26 cellular contexts compared by ENCODE assay signal in genomic region chr13:73433893-73434292, GRCh38.
DNase-seq lines count a peak whose midpoint lies in the region; ATAC-seq, FAIRE-seq and TF ChIP-seq lines count a peak whose summit lies in the region.
"Had no signal": no experiment of that assay in that cellular context is flagged by ENCODE, and none has a peak within 500 bp of the region (broad histone marks: within the 10 kb centered on the region; RNA-seq: fewer than 3 reads in every experiment).

No MANE protein-coding gene starts in this region.

- H3K4me3 ChIP-seq in PC-3 (ENCODE audit: low read length) = no peak overlapping the region
- no peak overlapping the region for H3K4me3 ChIP-seq in adipocyte (ENCODE audit: low read length)
- peak overlapping the region in 2 of 3 experiments; percentile 30 to 34 for H3K4me3 ChIP-seq in keratinocyte (ENCODE audit: control insufficient read depth in 2 of 3, extremely low read depth in 1 of 3, insufficient read depth in 2 of 3, low read depth in 1 of 3, low read length in 3 of 3)
- H3K4me3 ChIP-seq: BLaER1 treated with 17β-estradiol and CSF1 and Interleukin-3, amounts not matched to agents 10 nM and 100 nM had no signal

- H3K9ac ChIP-seq in PC-3 (ENCODE audit: low read length) (no peak overlapping the region), adipocyte (ENCODE audit: low read length) (no peak overlapping the region), keratinocyte (ENCODE audit: control insufficient read depth, extremely low read depth, insufficient read depth, low read length) (peak overlapping the region; percentile 2)
- H3K9ac ChIP-seq: BLaER1 treated with 17β-estradiol and CSF1 and Interleukin-3, amounts not matched to agents 10 nM and 100 nM; SK-N-SH had no signal

- H2AFZ ChIP-seq in PC-3 (ENCODE audit: low read length) = no peak overlapping the region
- peak overlapping the region; percentile 87 for H2AFZ ChIP-seq in keratinocyte (ENCODE audit: control insufficient read depth, low read length)

- POLR2A ChIA-PET in PC-3 (lab: Charles Lee; ENCODE audit: unreplicated experiment) = interaction anchor here (0.6 kb wide), 1 partner anchor 403 kb away, joined by 3 read pairs; no protein-coding TSS in a partner anchor

- no peak for ATAC-seq in PC-3
- ATAC-seq in activated CD4-positive, CD25-positive, alpha-beta regulatory T cell treated with anti-CD3 and anti-CD28 coated beads, Interleukin-2, amount 50 U/mL, for 24 hours = no peak

- no peaks in the 10 kb centered on the region for H3K9me3 ChIP-seq in PC-3 (ENCODE audit: low read length)
- H3K9me3 ChIP-seq in adipocyte (ENCODE audit: control insufficient read depth, low read length) = peaks cover 11% of the 10 kb centered on the region
- no peaks in the 10 kb centered on the region for H3K9me3 ChIP-seq in keratinocyte (ENCODE audit: control insufficient read depth, low read depth, low read length)
- H3K9me3 ChIP-seq: SK-N-SH had no signal

- H3K9me2 ChIP-seq in PC-3 (replicated peaks; ENCODE audit: low read length) = no peaks in the 10 kb centered on the region
- H3K9me2 ChIP-seq: SK-N-SH had no signal

- no peaks in the 10 kb centered on the region for H3K27me3 Mint-ChIP-seq in HFFc6 (ENCODE audit: insufficient read depth)

- CTCF ChIA-PET in PC-3 (lab: Charles Lee) = no interaction called here

- H4K20me1 ChIP-seq in PC-3 (ENCODE audit: low read length) = no peaks in the 10 kb centered on the region
- no peaks in the 10 kb centered on the region for H4K20me1 ChIP-seq in keratinocyte (ENCODE audit: control insufficient read depth, extremely low read depth, insufficient read depth, low read length)
- H4K20me1 ChIP-seq: BLaER1 treated with 17β-estradiol and CSF1 and Interleukin-3, amounts not matched to agents 10 nM and 100 nM had no signal

- peaks cover 15% of the 10 kb centered on the region for H3K36me3 Mint-ChIP-seq in HFFc6 (ENCODE audit: low read depth)

- no peaks in the 10 kb centered on the region for H3F3A ChIP-seq in PC-3 (ENCODE audit: low read length, unreplicated experiment)

- no peaks in the 10 kb centered on the region for H3K9me1 ChIP-seq in keratinocyte (ENCODE audit: control insufficient read depth, extremely low read depth, insufficient read depth, low read length)

- H3K4me2 ChIP-seq in PC-3 (ENCODE audit: low read length) = no peak overlapping the region
- H3K4me2 ChIP-seq in keratinocyte (ENCODE audit: control insufficient read depth, extremely low read depth, insufficient read depth, low read depth, low read length) = peak overlapping the region; percentile 70
- H3K4me2 ChIP-seq: BLaER1 treated with 17β-estradiol and CSF1 and Interleukin-3, amounts not matched to agents 10 nM and 100 nM; SK-N-SH had no signal

- no peaks in the 10 kb centered on the region for H3K79me2 ChIP-seq in PC-3 (ENCODE audit: low read length)
- no peaks in the 10 kb centered on the region for H3K79me2 ChIP-seq in keratinocyte (ENCODE audit: control insufficient read depth, insufficient read depth, low read length)

- H3K27ac ChIP-seq in PC-3 (ENCODE audit: low read length) (peak overlapping the region; percentile 8; the same call in 1 of the 2 replicates), keratinocyte (ENCODE audit: control insufficient read depth, insufficient read depth, low read length) (peak overlapping the region; percentile 32)
- H3K27ac ChIP-seq: BLaER1 treated with 17β-estradiol and CSF1 and Interleukin-3, amounts not matched to agents 10 nM and 100 nM had no signal

- FAIRE-seq in keratinocyte (lab: Jason Lieb, UNC) = no peak
- FAIRE-seq: A204.1, GM18507, H54, RCC 7860 had no signal

- peaks cover 17% of the 10 kb centered on the region for H3K4me1 ChIP-seq in PC-3 (ENCODE audit: insufficient read depth, low read length)
- peaks cover 2% of the 10 kb centered on the region for H3K4me1 ChIP-seq in adipocyte (ENCODE audit: control insufficient read depth, insufficient read depth, low read length)
- peaks cover 26% of the 10 kb centered on the region for H3K4me1 ChIP-seq in keratinocyte (ENCODE audit: control insufficient read depth, extremely low read depth, insufficient read depth, low read length)
- H3K4me1 ChIP-seq: BLaER1 treated with 17β-estradiol and CSF1 and Interleukin-3, amounts not matched to agents 10 nM and 100 nM had no signal

- peak overlapping the region; percentile 69; the same call in 1 of the 2 replicates for H3K4me3 Mint-ChIP-seq in HFFc6

- peak overlapping the region; percentile 9; the same call in 1 of the 2 replicates for H3K27ac Mint-ChIP-seq in HFFc6

- intact Hi-C loops in PC-3 (cut with micrococcal nuclease) = no loop called here

- peaks cover 38% of the 10 kb centered on the region for H3K4me1 Mint-ChIP-seq in HFFc6 (ENCODE audit: low read depth)

- DNase-seq in HFFc6 (no peak), PC-3 (no peak), adipocyte (ENCODE audit: low read depth) (peak; percentile 22), keratinocyte (ENCODE audit: low read depth, low spot score) (no peak), NCI-H748 (lab: John Stamatoyannopoulos, UW; ENCODE audit: unreplicated experiment) (no peak), NCI-H2029 treated with DMSO at 0.1 percent for 48 hours (lab: John Stamatoyannopoulos, UW) (no peak)
- DNase-seq in activated naive CD4-positive, alpha-beta T cell treated with Interleukin-2 at 50 U/mL for 16 hours = no peak
- DNase-seq: AML-193; CD4-positive, alpha-beta memory T cell; COR-L47; DMS53; Karpas-422; MV-4-11; NCI-H1105; NCI-H1436 treated with DMSO at 0.1 percent for 48 hours; NCI-H187 treated with DMSO at 0.1 percent for 48 hours; NCI-H2107; NCI-H446; NCI-H524 treated with DMSO at 0.1 percent for 48 hours; SK-N-SH had no signal

- H3K36me3 ChIP-seq in PC-3 (ENCODE audit: low read depth, low read length) (no peaks in the 10 kb centered on the region), adipocyte (ENCODE audit: control insufficient read depth, insufficient read depth, low read length, severe bottlenecking) (no peaks in the 10 kb centered on the region), keratinocyte (ENCODE audit: control insufficient read depth in 2 of 2, extremely low read depth in 1 of 2, insufficient read depth in 2 of 2, low read length in 2 of 2) (no peaks in the 10 kb centered on the region)
- H3K36me3 ChIP-seq: BLaER1 treated with 17β-estradiol and CSF1 and Interleukin-3, amounts not matched to agents 10 nM and 100 nM had no signal

- no TSS peak for BruUV-seq in PC-3 (replicated peaks; lab: Mats Ljungman, UMichigan)

- H3K27me3 ChIP-seq in PC-3 (ENCODE audit: low read length) = no peaks in the 10 kb centered on the region
- no peaks in the 10 kb centered on the region for H3K27me3 ChIP-seq in adipocyte (replicated peaks; ENCODE audit: control insufficient read depth, insufficient read depth, low read length)
- H3K27me3 ChIP-seq in keratinocyte (ENCODE audit: control insufficient read depth, extremely low read depth, insufficient read depth, low read length) = no peaks in the 10 kb centered on the region
- H3K27me3 ChIP-seq: BLaER1 treated with 17β-estradiol and CSF1 and Interleukin-3, amounts not matched to agents 10 nM and 100 nM had no signal

- dilution Hi-C loops in keratinocyte (cut with MboI; ENCODE audit: extremely low pct_ligation_motif_present, low sequenced_read_pairs) = no loop called here

- H3K9me3 Mint-ChIP-seq in HFFc6 = peaks cover 16% of the 10 kb centered on the region

- no peak for TF ChIP-seq CTCF in HFFc6 (IDR thresholded peaks at IDR 0.05)
- TF ChIP-seq CTCF in PC-3 (conservative IDR thresholded peaks at IDR 0.05; ENCODE audit: low read depth, low read length) = no peak
- no peak for TF ChIP-seq CTCF in keratinocyte (optimal IDR thresholded peaks at IDR 0.05 in 1 of 3, IDR thresholded peaks at IDR 0.05 in 1 of 3, conservative IDR thresholded peaks at IDR 0.05 in 1 of 3; ENCODE audit: extremely low read depth in 1 of 3, insufficient read depth in 2 of 3, low read length in 3 of 3)

Comparison
In these comparisons a context has a peak if more than half of its experiments do, and no peak if none do; other contexts are left out.
1. H3K4me3 ChIP-seq: peak in keratinocyte (2 of 3); none in PC-3 (single experiment) and adipocyte (single experiment).